Comparison of ENCODE assay signal across 9 cellular contexts in genomic region chr4:153143527-153144348, GRCh38.
A peak's percentile ranks its signal among the peaks of the same experiment; 100 is the strongest.
DNase-seq lines count a peak whose midpoint lies in the region; ATAC-seq and TF ChIP-seq lines count a peak whose summit lies in the region.
"Had no signal": no experiment of that assay in that cellular context is flagged by ENCODE, and none has a peak within 500 bp of the region (broad histone marks: within the 10 kb centered on the region; RNA-seq: fewer than 3 reads in every experiment).

No MANE protein-coding gene starts in this region.

- H3K27me3 Mint-ChIP-seq in neural crest cell (ENCODE audit: low read depth), result no peaks in the 10 kb centered on the region
- no peaks in the 10 kb centered on the region for H3K27me3 Mint-ChIP-seq in activated CD4-positive, alpha-beta memory T cell treated with anti-CD3 and anti-CD28 coated beads for 36 hours

- intact Hi-C loops in activated CD4-positive, alpha-beta memory T cell treated with anti-CD3 and anti-CD28 coated beads for 36 hours (cut with micrococcal nuclease), result loop anchor here (1.0 to 5.0 kb wide), 4 partner anchors 175 to 609 kb away; no protein-coding TSS in a partner anchor

- CTCF ChIA-PET in activated CD4-positive, alpha-beta memory T cell treated with anti-CD3 and anti-CD28 coated beads for 36 hours (lab: Charles Lee), result interaction anchor here (0.8 to 2.3 kb wide), 30 partner anchors 9 to 607 kb away, joined by 3 to 31 read pairs (median 6); partner anchors contain the start of genes MND1, TMEM131L and TRIM2

- peaks cover 33% of the 10 kb centered on the region for H3K4me1 Mint-ChIP-seq in neural crest cell
- peaks cover 10% of the 10 kb centered on the region for H3K4me1 Mint-ChIP-seq in activated CD4-positive, alpha-beta memory T cell treated with anti-CD3 and anti-CD28 coated beads for 36 hours (ENCODE audit: low read depth)

- no peak for ATAC-seq in HG03442 (IDR thresholded peaks at IDR 0.05; ENCODE audit: unreplicated experiment)
- ATAC-seq in HG02981 (IDR thresholded peaks at IDR 0.05; ENCODE audit: unreplicated experiment), result no peak
- no peak for ATAC-seq in HG03354 (IDR thresholded peaks at IDR 0.05; ENCODE audit: poor library complexity, severe bottlenecking, unreplicated experiment)

- no peaks in the 10 kb centered on the region for H3K9me3 Mint-ChIP-seq in neural crest cell
- H3K9me3 Mint-ChIP-seq in activated CD4-positive, alpha-beta memory T cell treated with anti-CD3 and anti-CD28 coated beads for 36 hours, result no peaks in the 10 kb centered on the region
- H3K9me3 Mint-ChIP-seq: dendritic cell treated with granulocyte-macrophage colony-stimulating factor and Interleukin-4, amounts not matched to agents 40 ng/mL and 50 ng/mL, for 4 days had no signal

- POLR2A ChIA-PET in activated CD4-positive, alpha-beta memory T cell treated with anti-CD3 and anti-CD28 coated beads for 36 hours (lab: Charles Lee), result no interaction called here

- no peak overlapping the region for H3K4me3 Mint-ChIP-seq in neural crest cell
- no peak overlapping the region for H3K4me3 Mint-ChIP-seq in activated CD4-positive, alpha-beta memory T cell treated with anti-CD3 and anti-CD28 coated beads for 36 hours
- H3K4me3 Mint-ChIP-seq: dendritic cell treated with granulocyte-macrophage colony-stimulating factor and Interleukin-4, amounts not matched to agents 40 ng/mL and 50 ng/mL, for 4 days had no signal

- TF ChIP-seq CTCF in neural crest cell (conservative IDR thresholded peaks at IDR 0.05), result no peak

- DNase-seq in ELR (ENCODE audit: low read depth) (peak; percentile 41), NCI-H187 treated with DMSO at 0.1 percent for 48 hours (lab: John Stamatoyannopoulos, UW) (peak; percentile 36), astrocyte of the hippocampus (ENCODE audit: low read depth, low spot score) (peak; percentile 71), neural crest cell (ENCODE audit: low read depth, low spot score) (no peak)
- no peak for DNase-seq in activated CD4-positive, alpha-beta memory T cell treated with anti-CD3 and anti-CD28 coated beads for 36 hours

- H3K36me3 Mint-ChIP-seq in neural crest cell (ENCODE audit: low read depth), result no peaks in the 10 kb centered on the region
- no peaks in the 10 kb centered on the region for H3K36me3 Mint-ChIP-seq in activated CD4-positive, alpha-beta memory T cell treated with anti-CD3 and anti-CD28 coated beads for 36 hours

- peak overlapping the region; percentile 75 for H3K27ac Mint-ChIP-seq in neural crest cell (ENCODE audit: unreplicated experiment)
- H3K27ac Mint-ChIP-seq in activated CD4-positive, alpha-beta memory T cell treated with anti-CD3 and anti-CD28 coated beads for 36 hours, result no peak overlapping the region
- H3K27ac Mint-ChIP-seq: dendritic cell treated with granulocyte-macrophage colony-stimulating factor and Interleukin-4, amounts not matched to agents 40 ng/mL and 50 ng/mL, for 4 days had no signal

Comparison
In these comparisons a context has a peak if more than half of its experiments do, and no peak if none do; other contexts are left out.
1. DNase-seq: peak in ELR (single experiment), NCI-H187 treated with DMSO at 0.1 percent for 48 hours (single experiment) and astrocyte of the hippocampus (single experiment); none in neural crest cell (single experiment) and activated CD4-positive, alpha-beta memory T cell treated with anti-CD3 and anti-CD28 coated beads for 36 hours (single experiment).